Comparison of ENCODE assay signal across 7 cellular contexts in the genomic region with DNA sequence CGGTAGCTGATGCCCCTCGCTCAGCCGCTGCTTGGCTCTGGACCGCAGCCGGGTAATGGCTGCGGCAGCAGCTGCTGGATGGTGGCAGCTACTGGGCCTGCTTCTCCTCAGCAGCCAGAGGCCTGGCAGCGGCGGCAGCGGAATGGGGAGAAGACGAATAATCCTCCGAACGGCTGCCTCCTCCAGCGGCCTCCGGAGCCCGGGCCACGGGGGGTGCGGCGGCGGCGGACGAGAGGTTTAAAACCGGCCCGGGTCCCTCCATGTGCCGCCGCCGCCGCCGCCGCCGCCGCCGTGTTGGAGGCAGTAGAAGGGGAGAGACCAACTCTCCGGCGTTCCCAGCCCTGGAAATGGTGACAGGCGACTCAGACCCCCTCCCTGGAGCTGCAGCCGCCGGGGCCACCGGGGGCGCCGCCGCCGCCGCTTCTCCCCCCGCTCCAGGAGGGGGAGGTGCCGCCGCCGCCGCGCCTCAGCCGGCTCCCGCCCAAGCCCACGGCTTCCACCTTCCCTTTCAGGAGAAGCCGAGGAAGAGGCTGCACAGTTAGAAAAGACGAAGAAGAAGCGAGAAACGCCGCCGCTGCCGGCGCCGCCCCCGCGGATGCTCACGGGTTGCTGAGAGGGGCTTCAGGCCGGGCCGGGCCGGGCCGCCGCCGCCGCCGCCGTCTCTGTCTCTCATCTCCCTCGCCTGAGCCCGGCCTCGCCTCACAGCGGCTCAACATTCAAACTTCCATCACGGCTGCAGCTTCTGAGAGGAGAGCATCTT.
A peak's percentile ranks its signal among the peaks of the same experiment; 100 is the strongest.
DNase-seq lines count a peak whose midpoint lies in the region; ATAC-seq, FAIRE-seq and TF ChIP-seq lines count a peak whose summit lies in the region.

No MANE protein-coding gene starts in this region.

- DNase-seq in GM12892 (ENCODE audit: insufficient read length) (peak; percentile 2), NCI-H2107 treated with DMSO at 0.1 percent for 48 hours (lab: John Stamatoyannopoulos, UW; ENCODE audit: unreplicated experiment) (peak; percentile 76), activated T-cell treated with anti-CD3 and anti-CD28 coated beads for 4 hours (peak; percentile 2), esophagus squamous epithelium (lab: John Stamatoyannopoulos, UW) (no peak), superior temporal gyrus (ENCODE audit: extremely low spot score) (peak; percentile 68)

- peak; percentile 85 for FAIRE-seq in GM12892 (lab: Jason Lieb, UNC)

- no peaks in the 10 kb centered on the region for H3K9me3 ChIP-seq in esophagus squamous epithelium
- no peaks in the 10 kb centered on the region for H3K9me3 ChIP-seq in muscle layer of duodenum (ENCODE audit: control insufficient read depth in 1 of 2, low read length in 2 of 2)

- no peak for TF ChIP-seq CTCF in esophagus squamous epithelium (IDR thresholded peaks at IDR 0.05)

- TF ChIP-seq POLR2A in GM12892 (IDR thresholded peaks at IDR 0.05; ENCODE audit: low read depth, low read length) (no peak), esophagus squamous epithelium (IDR thresholded peaks at IDR 0.05) (no peak)

- H3K27me3 ChIP-seq in esophagus squamous epithelium (peaks cover 0 to 56% (median 3%) of the 10 kb centered on the region in 4 donors), muscle layer of duodenum (ENCODE audit: low read depth, low read length) (peaks cover 4% of the 10 kb centered on the region)

- H3K4me3 ChIP-seq in esophagus squamous epithelium (peak overlapping the region; percentile 52 to 63 (median 54)), muscle layer of duodenum (ENCODE audit: low read depth in 1 of 2, low read length in 2 of 2) (peak overlapping the region; percentile 39 to 75)

- H3K4me1 ChIP-seq in esophagus squamous epithelium (peaks cover 0 to 8% (median 0%) of the 10 kb centered on the region in 3 donors), muscle layer of duodenum (ENCODE audit: control insufficient read depth in 1 of 2, insufficient read depth in 2 of 2, low read length in 2 of 2) (no peaks in the 10 kb centered on the region)

- ATAC-seq in GM19467 (IDR thresholded peaks at IDR 0.05; ENCODE audit: unreplicated experiment), result no peak

- H3K36me3 ChIP-seq in esophagus squamous epithelium (no peaks in the 10 kb centered on the region), muscle layer of duodenum (ENCODE audit: control insufficient read depth in 1 of 2, insufficient read depth in 2 of 2, low read length in 2 of 2) (no peaks in the 10 kb centered on the region)

- 1 to 2% methylated on average over 14 to 27 of the region's 78 CpGs for WGBS in esophagus squamous epithelium, 2 donors

- intact Hi-C loops in esophagus squamous epithelium (cut with DNase I), result no loop called here

- H3K27ac ChIP-seq in esophagus squamous epithelium, result peak overlapping the region; percentile 31 to 79 (median 70)
- H3K27ac ChIP-seq in muscle layer of duodenum (ENCODE audit: low read length), result no peak overlapping the region
